ENCODE assay signal across 15 cellular contexts in the genomic region with DNA sequence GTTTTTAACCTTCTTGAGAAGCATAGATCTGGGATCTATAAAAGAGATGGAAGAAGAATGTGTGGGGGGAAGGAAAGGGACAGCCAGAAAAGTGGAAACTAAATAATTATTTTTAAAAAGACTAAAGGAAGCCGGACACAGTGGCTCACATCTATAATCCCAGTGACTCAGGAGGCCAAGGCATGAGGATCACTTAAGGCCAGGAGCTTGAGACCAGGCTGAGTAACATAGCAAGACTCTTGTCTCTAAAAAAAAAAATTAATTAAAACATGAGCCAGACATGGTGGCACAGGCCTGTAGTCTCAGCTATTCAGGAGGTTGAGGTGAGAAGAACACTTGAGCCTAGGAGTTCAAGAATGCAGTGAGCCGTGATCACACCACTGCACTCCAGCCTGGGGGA.
"Had no signal": no experiment of that assay in that cellular context is flagged by ENCODE, and none has a peak within 500 bp of the region (broad histone marks: within the 10 kb centered on the region; RNA-seq: fewer than 3 reads in every experiment).

No MANE protein-coding gene starts in this region.

- H3K27ac ChIP-seq: colonic mucosa, tibial artery, uterus had no signal

- H3K4me2 ChIP-seq: smooth muscle cell had no signal

- DNase-seq: activated CD4-positive, alpha-beta T cell treated with anti-CD3 and anti-CD28 coated beads, Interleukin-2, amount 50 U/mL, for 48 hours; activated CD4-positive, CD25-positive, alpha-beta regulatory T cell treated with anti-CD3 and anti-CD28 coated beads, Interleukin-2, amount 50 U/mL, for 72 hours; activated gamma-delta T cell treated with Interleukin-2 at 50 U/mL for 16 hours; activated T-cell treated with anti-CD3 and anti-CD28 coated beads, Interleukin-2, amount 50 U/mL, for 4 hours; caudate nucleus; colonic mucosa; effector CD4-positive, alpha-beta T cell; immature natural killer cell; natural killer cell; right cardiac atrium; tibial artery; uterus had no signal

- H3K9me3 Mint-ChIP-seq: activated T-cell treated with anti-CD3 and anti-CD28 coated beads, Interleukin-2, amount 50 U/mL, for 4 hours had no signal

- H3K9me3 ChIP-seq: colonic mucosa, tibial artery, uterus had no signal

- H3K36me3 Mint-ChIP-seq: immature natural killer cell; natural killer cell; stimulated activated effector memory CD8-positive, alpha-beta T cell treated with anti-CD3 and anti-CD28 coated beads, Interleukin-12 subunit alpha, Interleukin-12 subunit beta, amount 100 ng/mL, for 72 hours had no signal

- H3K4me3 ChIP-seq: colonic mucosa, smooth muscle cell, tibial artery, uterus had no signal

- H3K27me3 ChIP-seq: colonic mucosa, tibial artery, uterus had no signal

- H3K4me1 Mint-ChIP-seq: immature natural killer cell; natural killer cell; stimulated activated effector memory CD8-positive, alpha-beta T cell treated with anti-CD3 and anti-CD28 coated beads, Interleukin-12 subunit alpha, Interleukin-12 subunit beta, amount 100 ng/mL, for 72 hours had no signal

- H3K4me1 ChIP-seq: colonic mucosa, tibial artery, uterus had no signal

- H3K4me3 Mint-ChIP-seq: activated T-cell treated with anti-CD3 and anti-CD28 coated beads, Interleukin-2, amount 50 U/mL, for 4 hours; immature natural killer cell; natural killer cell; stimulated activated effector memory CD8-positive, alpha-beta T cell treated with anti-CD3 and anti-CD28 coated beads, Interleukin-12 subunit alpha, Interleukin-12 subunit beta, amount 100 ng/mL, for 72 hours had no signal

- H3K36me3 ChIP-seq: colonic mucosa, tibial artery, uterus had no signal

- ATAC-seq: activated T-cell treated with anti-CD3 and anti-CD28 coated beads, Interleukin-2, amount 50 U/mL, for 4 hours; natural killer cell; right cardiac atrium; stimulated activated effector memory CD8-positive, alpha-beta T cell treated with anti-CD3 and anti-CD28 coated beads, Interleukin-12 subunit alpha, Interleukin-12 subunit beta, amount 100 ng/mL, for 72 hours had no signal

- H3K27ac Mint-ChIP-seq: immature natural killer cell; natural killer cell; progenitor cell of endocrine pancreas; stimulated activated effector memory CD8-positive, alpha-beta T cell treated with anti-CD3 and anti-CD28 coated beads, Interleukin-12 subunit alpha, Interleukin-12 subunit beta, amount 100 ng/mL, for 72 hours had no signal
